In the genomic region with DNA sequence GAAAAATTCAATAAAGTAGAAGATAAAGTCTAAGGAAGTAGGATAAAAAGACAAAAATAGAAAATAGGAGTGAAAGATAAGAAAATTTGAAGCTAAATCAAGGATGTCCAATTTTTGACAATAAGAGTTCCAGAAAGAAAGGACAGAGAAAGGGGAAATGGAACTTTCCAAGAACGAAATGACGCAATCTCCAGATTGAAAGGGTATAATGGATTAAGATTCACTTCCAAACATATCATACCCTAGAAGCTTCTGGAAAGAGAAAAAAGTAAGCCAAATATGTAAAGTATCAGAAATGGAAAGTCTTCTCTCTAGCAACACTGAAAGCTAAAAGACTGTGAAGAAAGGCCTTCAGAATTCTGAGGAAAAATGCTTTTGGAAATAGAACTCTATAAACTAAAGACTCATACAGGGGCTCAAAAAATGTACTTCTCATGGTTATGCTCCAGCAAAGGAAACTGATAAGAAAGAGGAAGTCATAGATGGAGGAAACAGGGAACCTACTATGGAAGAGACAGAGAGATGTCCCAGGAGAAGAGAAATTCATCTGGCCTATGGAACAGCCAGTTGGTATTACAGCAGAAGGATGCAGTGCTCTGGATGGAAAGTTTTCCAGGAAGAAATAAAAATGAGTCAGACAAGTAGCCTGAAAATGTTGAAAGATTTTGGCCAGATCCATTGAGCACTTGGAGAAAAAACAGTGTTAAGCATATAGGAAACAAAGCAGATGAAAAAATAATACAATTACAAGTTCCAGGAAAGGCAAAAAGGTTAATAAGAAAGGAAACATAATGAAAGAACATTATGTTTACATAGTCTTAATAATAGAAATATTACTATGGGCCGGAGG, we compare ENCODE assay signal across 12 cellular contexts. TPM values are rescaled to one million over a fixed set of nuclear protein-coding genes. Genes with fewer than 3 reads are reported as not detected.
DNase-seq lines count a peak whose midpoint lies in the region; ATAC-seq and TF ChIP-seq lines count a peak whose summit lies in the region.
"Had no signal": no experiment of that assay in that cellular context is flagged by ENCODE, and none has a peak within 500 bp of the region (broad histone marks: within the 10 kb centered on the region; RNA-seq: fewer than 3 reads in every experiment).

No MANE protein-coding gene starts in this region.

- no peaks in the 10 kb centered on the region for H3K4me1 ChIP-seq in CD8-positive, alpha-beta T cell (ENCODE audit: insufficient read depth, low read length)
- no peaks in the 10 kb centered on the region for H3K4me1 ChIP-seq in lower lobe of right lung

- intact Hi-C loops in CD8-positive, alpha-beta T cell (cut with DNase I, micrococcal nuclease) = no loop called here
- intact Hi-C loops in lower lobe of right lung (cut with DNase I) = no loop called here

- no peaks in the 10 kb centered on the region for H3K9me3 ChIP-seq in CD8-positive, alpha-beta T cell (ENCODE audit: low read length)
- no peaks in the 10 kb centered on the region for H3K9me3 ChIP-seq in lower lobe of right lung

- no peaks in the 10 kb centered on the region for H3K27me3 Mint-ChIP-seq in CD8-positive, alpha-beta T cell (ENCODE audit: low read depth)
- H3K27me3 Mint-ChIP-seq in activated CD4-positive, alpha-beta memory T cell treated with anti-CD3 and anti-CD28 coated beads, Interleukin-2, amount 10 ng/mL, durations not matched to agents 7 days and 5 days = no peaks in the 10 kb centered on the region
- peaks cover 0 to 4% (median 0%) of the 10 kb centered on the region in 3 donors for H3K27me3 Mint-ChIP-seq in immature natural killer cell (ENCODE audit: low read depth in 3 of 3)

- no peak for ATAC-seq in CD8-positive, alpha-beta T cell
- ATAC-seq in GM18517 (IDR thresholded peaks at IDR 0.05; ENCODE audit: unreplicated experiment) = no peak
- ATAC-seq in lower lobe of right lung = no peak

- H3K36me3 Mint-ChIP-seq in CD8-positive, alpha-beta T cell = peaks cover 59% of the 10 kb centered on the region
- H3K36me3 Mint-ChIP-seq in activated CD4-positive, alpha-beta memory T cell treated with anti-CD3 and anti-CD28 coated beads, Interleukin-2, amount 10 ng/mL, durations not matched to agents 7 days and 5 days (ENCODE audit: low read depth) = peaks cover 61% of the 10 kb centered on the region
- peaks cover 27 to 49% (median 45%) of the 10 kb centered on the region in 3 donors for H3K36me3 Mint-ChIP-seq in immature natural killer cell

- H3K4me3 Mint-ChIP-seq in CD8-positive, alpha-beta T cell = no peak overlapping the region
- H3K4me3 Mint-ChIP-seq in activated CD4-positive, alpha-beta memory T cell treated with anti-CD3 and anti-CD28 coated beads, Interleukin-2, amount 10 ng/mL, durations not matched to agents 7 days and 5 days = no peak overlapping the region
- no peak overlapping the region for H3K4me3 Mint-ChIP-seq in immature natural killer cell

- H3K9me3 Mint-ChIP-seq in CD8-positive, alpha-beta T cell = no peaks in the 10 kb centered on the region
- peaks cover 4% of the 10 kb centered on the region for H3K9me3 Mint-ChIP-seq in activated CD4-positive, alpha-beta memory T cell treated with anti-CD3 and anti-CD28 coated beads, Interleukin-2, amount 10 ng/mL, durations not matched to agents 7 days and 5 days
- no peaks in the 10 kb centered on the region for H3K9me3 Mint-ChIP-seq in immature natural killer cell

- POLR2A ChIA-PET in CD8-positive, alpha-beta T cell (lab: Charles Lee) = interaction anchor here (1.0 to 1.9 kb wide), 3 partner anchors 18 to 65 kb away, joined by 3 to 7 read pairs (median 4); no protein-coding TSS in a partner anchor
- POLR2A ChIA-PET in activated CD4-positive, alpha-beta memory T cell treated with anti-CD3 and anti-CD28 coated beads, Interleukin-2, amount 10 ng/mL, durations not matched to agents 7 days and 5 days (lab: Charles Lee) = interaction anchor here (1.6 to 8.2 kb wide), 3 partner anchors 9 to 19 kb away, joined by 5 to 72 read pairs (median 5); partner anchors contain the start of gene CASP8

- H3K36me3 ChIP-seq in CD8-positive, alpha-beta T cell (ENCODE audit: insufficient read depth, low read length) = peaks cover 42% of the 10 kb centered on the region
- peaks cover 59% of the 10 kb centered on the region for H3K36me3 ChIP-seq in lower lobe of right lung

- H3K4me3 ChIP-seq in CD8-positive, alpha-beta T cell (ENCODE audit: low read depth, low read length) = no peak overlapping the region
- no peak overlapping the region for H3K4me3 ChIP-seq in lower lobe of right lung
- H3K4me3 ChIP-seq: GM23248 had no signal

- CTCF ChIA-PET in CD8-positive, alpha-beta T cell (lab: Charles Lee) = interaction anchor here (4.9 to 8.3 kb wide), 2 partner anchors 44 to 47 kb away, joined by 22 to 49 read pairs; no protein-coding TSS in a partner anchor
- CTCF ChIA-PET in activated CD4-positive, alpha-beta memory T cell treated with anti-CD3 and anti-CD28 coated beads, Interleukin-2, amount 10 ng/mL, durations not matched to agents 7 days and 5 days (lab: Charles Lee) = interaction anchor here (1.2 to 1.6 kb wide), 3 partner anchors 10 to 84 kb away, joined by 3 to 4 read pairs (median 3); no protein-coding TSS in a partner anchor

- H3K27ac ChIP-seq in CD8-positive, alpha-beta T cell (ENCODE audit: low read depth, low read length) = no peak overlapping the region
- no peak overlapping the region for H3K27ac ChIP-seq in lower lobe of right lung
- H3K27ac ChIP-seq: GM23248 had no signal

- peaks cover 36% of the 10 kb centered on the region for H3K4me1 Mint-ChIP-seq in CD8-positive, alpha-beta T cell (ENCODE audit: low read depth)
- peaks cover 16% of the 10 kb centered on the region for H3K4me1 Mint-ChIP-seq in activated CD4-positive, alpha-beta memory T cell treated with anti-CD3 and anti-CD28 coated beads, Interleukin-2, amount 10 ng/mL, durations not matched to agents 7 days and 5 days
- H3K4me1 Mint-ChIP-seq in immature natural killer cell = peaks cover 35 to 51% of the 10 kb centered on the region in 2 donors

- H3K27me3 ChIP-seq in CD8-positive, alpha-beta T cell (ENCODE audit: insufficient read depth, low read length) = no peaks in the 10 kb centered on the region
- H3K27me3 ChIP-seq in lower lobe of right lung (ENCODE audit: low read depth) = no peaks in the 10 kb centered on the region

- TF ChIP-seq CTCF in CD8-positive, alpha-beta T cell (IDR thresholded peaks at IDR 0.05) = no peak
- no peak for TF ChIP-seq CTCF in lower lobe of right lung (IDR thresholded peaks at IDR 0.05)

- no peak for DNase-seq in CD8-positive, alpha-beta T cell
- peak; percentile 3 for DNase-seq in HCEC 1CT
- DNase-seq in activated CD4-positive, alpha-beta memory T cell treated with anti-CD3 and anti-CD28 coated beads, Interleukin-2, amount 10 ng/mL, durations not matched to agents 7 days and 5 days = no peak
- DNase-seq in immature natural killer cell = no peak
- no peak for DNase-seq in NK-92 treated with Interleukin-12 subunit alpha and Interleukin-12 subunit beta, amount 100 ng/mL, for 24 hours (lab: John Stamatoyannopoulos, UW)
- no peak for DNase-seq in lower lobe of right lung
- DNase-seq: GM23248, mammary epithelial cell, NCI-H187, NCI-H69, Right ventricle myocardium superior had no signal

- H3K27ac Mint-ChIP-seq in CD8-positive, alpha-beta T cell = peak overlapping the region; percentile 52
- H3K27ac Mint-ChIP-seq in activated CD4-positive, alpha-beta memory T cell treated with anti-CD3 and anti-CD28 coated beads, Interleukin-2, amount 10 ng/mL, durations not matched to agents 7 days and 5 days = peak overlapping the region; percentile 3
- H3K27ac Mint-ChIP-seq in immature natural killer cell = peak overlapping the region; percentile 57 to 93 (median 86)

RNA-seq across cellular contexts. Expression of gene CASP8, which starts 20.1 kb away (rescaled TPM):
- total RNA-seq in CD8-positive, alpha-beta T cell = 100 to 1,000 TPM; 153 to 155 TPM
- total RNA-seq in activated CD4-positive, alpha-beta memory T cell treated with anti-CD3 and anti-CD28 coated beads, Interleukin-2, amount 10 ng/mL, durations not matched to agents 7 days and 5 days = 100 to 1,000 TPM in 1 of 2 experiments, 10 to 100 TPM in 1; 99.8 to 102 TPM
- 100 to 1,000 TPM in 1 of 3 donors, 10 to 100 TPM in 2; 20.2 to 116 (median 28.0) TPM for polyA plus RNA-seq in immature natural killer cell
- total RNA-seq in lower lobe of right lung = 44.2 TPM

Comparison
In these comparisons a context has a peak if more than half of its experiments do, and no peak if none do; other contexts are left out.
1. H3K27ac Mint-ChIP-seq: peak in every context shown above with its lines; median percentile 86 in immature natural killer cell; 52 in CD8-positive, alpha-beta T cell; 3 in activated CD4-positive, alpha-beta memory T cell treated with anti-CD3 and anti-CD28 coated beads, Interleukin-2, amount 10 ng/mL, durations not matched to agents 7 days and 5 days.